In genomic region chr19:2478324-2478755, GRCh38 we compare ENCODE assay signal across 8 cellular contexts. TPM values are rescaled to one million over a fixed set of nuclear protein-coding genes. Genes with fewer than 3 reads are reported as not detected.
A peak's percentile ranks its signal among the peaks of the same experiment; 100 is the strongest.
DNase-seq lines count a peak whose midpoint lies in the region; ATAC-seq and TF ChIP-seq lines count a peak whose summit lies in the region.

No MANE protein-coding gene starts in this region.

- no peak for TF ChIP-seq RAD21 in neural cell (conservative IDR thresholded peaks at IDR 0.05)

- H3K27ac Mint-ChIP-seq in activated T-helper 1 cell treated with anti-CD3 and anti-CD28 coated beads, Interleukin-12 subunit alpha, Interleukin-12 subunit beta, Interleukin-2, Interleukin-4 antibody, amounts not matched to agents 30 ng/mL and 10 ng/mL and 1 ng/mL, durations not matched to agents 14 hours and 24 hours and 36 hours, result peak overlapping the region; percentile 74

- no peaks in the 10 kb centered on the region for H3K36me3 ChIP-seq in neural cell (ENCODE audit: insufficient read depth, low read length)

- H2AFZ ChIP-seq in neural cell (ENCODE audit: low read depth, low read length), result no peak overlapping the region

- H3K4me3 Mint-ChIP-seq in activated T-helper 1 cell treated with anti-CD3 and anti-CD28 coated beads, Interleukin-12 subunit alpha, Interleukin-12 subunit beta, Interleukin-2, Interleukin-4 antibody, amounts not matched to agents 30 ng/mL and 10 ng/mL and 1 ng/mL, durations not matched to agents 14 hours and 24 hours and 36 hours, result peak overlapping the region; percentile 93

- no peak for TF ChIP-seq EP300 in neural cell (conservative IDR thresholded peaks at IDR 0.05; ENCODE audit: poor library complexity, severe bottlenecking)

- no peak for ATAC-seq in HG03095 (IDR thresholded peaks at IDR 0.05; ENCODE audit: unreplicated experiment)

- H3K4me1 Mint-ChIP-seq in activated T-helper 1 cell treated with anti-CD3 and anti-CD28 coated beads, Interleukin-12 subunit alpha, Interleukin-12 subunit beta, Interleukin-2, Interleukin-4 antibody, amounts not matched to agents 30 ng/mL and 10 ng/mL and 1 ng/mL, durations not matched to agents 14 hours and 24 hours and 36 hours (ENCODE audit: low read depth), result peaks cover 16% of the 10 kb centered on the region

- peak; percentile 45 for TF ChIP-seq CTCF in fibroblast of the aortic adventitia (IDR thresholded peaks at IDR 0.05; ENCODE audit: insufficient read depth, low read length)
- TF ChIP-seq CTCF in neural cell (IDR thresholded peaks at IDR 0.05; ENCODE audit: poor library complexity, severe bottlenecking), result peak; percentile 24

- H3K4me3 ChIP-seq in GM08714 (ENCODE audit: low read length), result peak overlapping the region; percentile 89
- peak overlapping the region; percentile 99 for H3K4me3 ChIP-seq in fibroblast of the aortic adventitia (ENCODE audit: low read depth, low read length)
- H3K4me3 ChIP-seq in neural cell (ENCODE audit: low read length), result no peak overlapping the region

- intact Hi-C loops in activated T-helper 1 cell treated with anti-CD3 and anti-CD28 coated beads, Interleukin-12 subunit alpha, Interleukin-12 subunit beta, Interleukin-2, Interleukin-4 antibody, amounts not matched to agents 30 ng/mL and 10 ng/mL and 1 ng/mL, durations not matched to agents 14 hours and 24 hours and 36 hours (cut with micrococcal nuclease), result loop anchor here (5.0 to 10.0 kb wide), 3 partner anchors 266 to 559 kb away; partner anchors contain the start of genes SGTA, SLC39A3 and THOP1

- H3K9me2 ChIP-seq in neural cell (ENCODE audit: insufficient read depth, low read length), result no peaks in the 10 kb centered on the region

- H3K9me3 Mint-ChIP-seq in activated T-helper 1 cell treated with anti-CD3 and anti-CD28 coated beads, Interleukin-12 subunit alpha, Interleukin-12 subunit beta, Interleukin-2, Interleukin-4 antibody, amounts not matched to agents 30 ng/mL and 10 ng/mL and 1 ng/mL, durations not matched to agents 14 hours and 24 hours and 36 hours, result no peaks in the 10 kb centered on the region

- no peak overlapping the region for H3K9ac ChIP-seq in neural cell (ENCODE audit: low read length)

- H3F3A ChIP-seq in neural cell (ENCODE audit: insufficient read depth, low read length, poor library complexity, severe bottlenecking), result no peaks in the 10 kb centered on the region

- H3K27me3 Mint-ChIP-seq in activated T-helper 1 cell treated with anti-CD3 and anti-CD28 coated beads, Interleukin-12 subunit alpha, Interleukin-12 subunit beta, Interleukin-2, Interleukin-4 antibody, amounts not matched to agents 30 ng/mL and 10 ng/mL and 1 ng/mL, durations not matched to agents 14 hours and 24 hours and 36 hours (ENCODE audit: insufficient read depth), result no peaks in the 10 kb centered on the region

- no peaks in the 10 kb centered on the region for H4K20me1 ChIP-seq in neural cell (ENCODE audit: insufficient read depth)

- H3K27ac ChIP-seq in neural cell (ENCODE audit: low read length), result no peak overlapping the region

- H3K27me3 ChIP-seq in neural cell (ENCODE audit: insufficient read depth, low read depth, low read length), result peaks cover 62% of the 10 kb centered on the region

- peaks cover 23% of the 10 kb centered on the region for H3K36me3 Mint-ChIP-seq in activated T-helper 1 cell treated with anti-CD3 and anti-CD28 coated beads, Interleukin-12 subunit alpha, Interleukin-12 subunit beta, Interleukin-2, Interleukin-4 antibody, amounts not matched to agents 30 ng/mL and 10 ng/mL and 1 ng/mL, durations not matched to agents 14 hours and 24 hours and 36 hours (ENCODE audit: low read depth)

- H3K79me2 ChIP-seq in neural cell (replicated peaks; ENCODE audit: insufficient read depth, low read length), result no peaks in the 10 kb centered on the region

- no peaks in the 10 kb centered on the region for H3K9me3 ChIP-seq in neural cell (ENCODE audit: low read length)

- DNase-seq in NCI-H345 (lab: John Stamatoyannopoulos, UW) (peak; percentile 51), fibroblast of the aortic adventitia (ENCODE audit: low read depth) (peak; percentile 74), NCI-H2196 (lab: John Stamatoyannopoulos, UW; ENCODE audit: unreplicated experiment) (no peak), OCI-M2 (lab: John Stamatoyannopoulos, UW; ENCODE audit: unreplicated experiment) (no peak)
- peak; percentile 32 for DNase-seq in activated T-helper 1 cell treated with anti-CD3 and anti-CD28 coated beads, Interleukin-12 subunit alpha, Interleukin-12 subunit beta, Interleukin-2, Interleukin-4 antibody, amounts not matched to agents 30 ng/mL and 10 ng/mL and 1 ng/mL, durations not matched to agents 14 hours and 24 hours and 36 hours (ENCODE audit: low spot score)

- H3K4me2 ChIP-seq in neural cell (ENCODE audit: low read length), result no peak overlapping the region

TF ChIP-seq in neural cell, 6 proteins besides CTCF, POLR2A, EP300 and RAD21:
- TF ChIP-seq POLR2AphosphoS5 (IDR thresholded peaks at IDR 0.05), result no peak
- TF ChIP-seq SMC3 (conservative IDR thresholded peaks at IDR 0.05; ENCODE audit: poor library complexity), result no peak
- TF ChIP-seq EZH2 (IDR thresholded peaks at IDR 0.05; ENCODE audit: borderline replicate concordance, insufficient read depth, low read length, poor library complexity, severe bottlenecking), result no peak
- no peak for TF ChIP-seq TAF1 (IDR thresholded peaks at IDR 0.05; ENCODE audit: low read depth)
- TF ChIP-seq MXI1 (conservative IDR thresholded peaks at IDR 0.05; ENCODE audit: poor library complexity, severe bottlenecking), result no peak
- no peak for TF ChIP-seq REST (IDR thresholded peaks at IDR 0.05; ENCODE audit: borderline replicate concordance)

RNA-seq across cellular contexts. Expression of gene GADD45B, which starts 2.4 kb away (rescaled TPM):
- total RNA-seq in activated T-helper 1 cell treated with anti-CD3 and anti-CD28 coated beads, Interleukin-12 subunit alpha, Interleukin-12 subunit beta, Interleukin-2, Interleukin-4 antibody, amounts not matched to agents 30 ng/mL and 10 ng/mL and 1 ng/mL, durations not matched to agents 14 hours and 24 hours and 36 hours, result 129 and 132 TPM in 2 replicates
- total RNA-seq in fibroblast of the aortic adventitia (ENCODE audit: low replicate concordance), result 14.3 and 14.8 TPM in 2 replicates
- 0.44 TPM in 1 of 2 replicates, not detected in the other for polyA plus RNA-seq in neural cell
- 1.9 and 2.2 TPM in 2 replicates for polyA minus RNA-seq in neural cell

RNA-seq across cellular contexts. Expression of gene LMNB2, which starts 21.6 kb away (rescaled TPM):
- 109 and 116 TPM in 2 replicates for total RNA-seq in activated T-helper 1 cell treated with anti-CD3 and anti-CD28 coated beads, Interleukin-12 subunit alpha, Interleukin-12 subunit beta, Interleukin-2, Interleukin-4 antibody, amounts not matched to agents 30 ng/mL and 10 ng/mL and 1 ng/mL, durations not matched to agents 14 hours and 24 hours and 36 hours
- 16.7 and 68.1 TPM in 2 replicates for total RNA-seq in fibroblast of the aortic adventitia (ENCODE audit: low replicate concordance)
- 44.1 and 48.8 TPM in 2 replicates for polyA plus RNA-seq in neural cell
- 57.9 and 71.6 TPM in 2 replicates for polyA minus RNA-seq in neural cell

RNA-seq across cellular contexts. Expression of gene TIMM13, which starts 51.0 kb away (rescaled TPM):
- 178 and 185 TPM in 2 replicates for total RNA-seq in activated T-helper 1 cell treated with anti-CD3 and anti-CD28 coated beads, Interleukin-12 subunit alpha, Interleukin-12 subunit beta, Interleukin-2, Interleukin-4 antibody, amounts not matched to agents 30 ng/mL and 10 ng/mL and 1 ng/mL, durations not matched to agents 14 hours and 24 hours and 36 hours
- 26.9 and 33.1 TPM in 2 replicates for total RNA-seq in fibroblast of the aortic adventitia (ENCODE audit: low replicate concordance)
- 61.0 and 73.0 TPM in 2 replicates for polyA plus RNA-seq in neural cell
- polyA minus RNA-seq in neural cell, result 20.7 and 25.3 TPM in 2 replicates

Comparison
In these comparisons a context has a peak if more than half of its experiments do, and no peak if none do; other contexts are left out.
1. DNase-seq: peak in NCI-H345 (single experiment), activated T-helper 1 cell treated with anti-CD3 and anti-CD28 coated beads, Interleukin-12 subunit alpha, Interleukin-12 subunit beta, Interleukin-2, Interleukin-4 antibody, amounts not matched to agents 30 ng/mL and 10 ng/mL and 1 ng/mL, durations not matched to agents 14 hours and 24 hours and 36 hours (single experiment) and fibroblast of the aortic adventitia (single experiment); none in NCI-H2196 (single experiment) and OCI-M2 (single experiment).